ENCODE assay signal across 8 cellular contexts in genomic region chr3:171348121-171348520, GRCh38.
DNase-seq lines count a peak whose midpoint lies in the region; ATAC-seq and TF ChIP-seq lines count a peak whose summit lies in the region.
"Had no signal": no experiment of that assay in that cellular context is flagged by ENCODE, and none has a peak within 500 bp of the region (broad histone marks: within the 10 kb centered on the region; RNA-seq: fewer than 3 reads in every experiment).

No MANE protein-coding gene starts in this region.

- H3K4me3 ChIP-seq in ascending aorta (no peak overlapping the region), gastrocnemius medialis (no peak overlapping the region), foreskin fibroblast (ENCODE audit: low read depth in 1 of 2, low read length in 2 of 2) (no peak overlapping the region)

- H3K27ac ChIP-seq in ascending aorta, result peak overlapping the region; percentile 59 to 66
- H3K27ac ChIP-seq in gastrocnemius medialis, result peak overlapping the region; percentile 16 to 40 (median 19)

- H3K27me3 ChIP-seq in ascending aorta (no peaks in the 10 kb centered on the region), gastrocnemius medialis (no peaks in the 10 kb centered on the region)

- H3K9me3 ChIP-seq in ascending aorta (no peaks in the 10 kb centered on the region), gastrocnemius medialis (no peaks in the 10 kb centered on the region)

- H3K36me3 ChIP-seq in ascending aorta (no peaks in the 10 kb centered on the region), gastrocnemius medialis (no peaks in the 10 kb centered on the region)

- ATAC-seq in GM19043 (IDR thresholded peaks at IDR 0.05; ENCODE audit: low read depth, unreplicated experiment), result peak; percentile 22
- ATAC-seq in HG02981 (IDR thresholded peaks at IDR 0.05; ENCODE audit: unreplicated experiment), result peak; percentile 9
- ATAC-seq in gastrocnemius medialis, result no peak

- H3K4me1 ChIP-seq in ascending aorta, result peaks cover 0 to 12% of the 10 kb centered on the region in 2 donors
- H3K4me1 ChIP-seq in gastrocnemius medialis, result peaks cover 50 to 51% of the 10 kb centered on the region in 2 donors

- DNase-seq in ascending aorta (ENCODE audit: low spot score in 2 of 2) (no peak), gastrocnemius medialis (no peak), foreskin fibroblast (no peak), NAMALWA (ENCODE audit: low spot score) (no peak), DMS153 (lab: John Stamatoyannopoulos, UW) (no peak)
- DNase-seq: amniotic stem cell had no signal

- intact Hi-C loops in ascending aorta (cut with DNase I) (no loop called here), gastrocnemius medialis (cut with DNase I; ENCODE audit: low total_unique reads) (loop anchor here (10.0 kb wide), 1 partner anchor 217 kb away; no protein-coding TSS in a partner anchor)

- in situ Hi-C loops in gastrocnemius medialis (cut with MboI; ENCODE audit: low sequenced_read_pairs in 4 of 4), result no loop called here

- no peak for TF ChIP-seq POLR2A in gastrocnemius medialis (IDR thresholded peaks at IDR 0.05)

- TF ChIP-seq CTCF in ascending aorta (IDR thresholded peaks at IDR 0.05), result no peak
- TF ChIP-seq CTCF in gastrocnemius medialis (IDR thresholded peaks at IDR 0.05 in 4 of 5, conservative IDR thresholded peaks at IDR 0.05 in 1 of 5), result no peak
- TF ChIP-seq CTCF in foreskin fibroblast (IDR thresholded peaks at IDR 0.05; ENCODE audit: low read depth, low read length), result no peak

Comparison
In these comparisons a context has a peak if more than half of its experiments do, and no peak if none do; other contexts are left out.
1. ATAC-seq: peak in GM19043 (single experiment) and HG02981 (single experiment); none in gastrocnemius medialis (0 of 2).